ENCODE assay signal across 31 cellular contexts in genomic region chrX:124414281-124414680, GRCh38.
"Had no signal": no experiment of that assay in that cellular context is flagged by ENCODE, and none has a peak within 500 bp of the region (broad histone marks: within the 10 kb centered on the region; RNA-seq: fewer than 3 reads in every experiment).

No MANE protein-coding gene starts in this region.

- H3K4me3 Mint-ChIP-seq: activated CD4-positive, alpha-beta T cell treated with anti-CD3 and anti-CD28 coated beads, Interleukin-2, amount 10 ng/mL, durations not matched to agents 24 days and 14 days; activated CD8-positive, alpha-beta T cell treated with anti-CD3 and anti-CD28 coated beads, Interleukin-2, amount 10 ng/mL, durations not matched to agents 7 days and 5 days; activated naive CD4-positive, alpha-beta T cell treated with anti-CD3 and anti-CD28 coated beads, Interleukin-2, amount 50 U/mL, for 24 hours; activated naive CD8-positive, alpha-beta T cell treated with anti-CD3 and anti-CD28 coated beads, Interleukin-2, amount 10 ng/mL, durations not matched to agents 7 days and 5 days; activated T-cell treated with anti-CD3 and anti-CD28 coated beads, Interleukin-2, amount 50 U/mL, for 24 hours; T-helper 1 cell treated with Interleukin-12 subunit alpha and Interleukin-12 subunit beta and Interleukin-4 antibody, amounts not matched to agents 30 μg/mL and 1 μg/mL, for 36 hours; T-helper 2 cell treated with Interferon-gamma antibody and Interleukin-4, amounts not matched to agents 5 μg/mL and 100 μg/mL, for 36 hours had no signal

- H3K4me1 ChIP-seq: ascending aorta, body of pancreas, breast epithelium, SJSA1 had no signal

- H3K27ac ChIP-seq: ascending aorta, body of pancreas, breast epithelium, coronary artery, SJSA1 had no signal

- H3K4me2 ChIP-seq: SK-N-SH had no signal

- H3K36me3 Mint-ChIP-seq: activated naive CD4-positive, alpha-beta T cell treated with anti-CD3 and anti-CD28 coated beads, Interleukin-2, amount 50 U/mL, for 24 hours had no signal

- ATAC-seq: activated CD8-positive, alpha-beta T cell treated with anti-CD3 and anti-CD28 coated beads, Interleukin-2, amount 10 ng/mL, durations not matched to agents 7 days and 5 days; body of pancreas; Panc1 had no signal

- H3K9me3 Mint-ChIP-seq: activated naive CD4-positive, alpha-beta T cell treated with anti-CD3 and anti-CD28 coated beads, Interleukin-2, amount 50 U/mL, for 24 hours; activated naive CD8-positive, alpha-beta T cell treated with anti-CD3 and anti-CD28 coated beads, Interleukin-2, amount 10 ng/mL, durations not matched to agents 7 days and 5 days; activated T-cell treated with anti-CD3 and anti-CD28 coated beads, Interleukin-2, amount 50 U/mL, for 24 hours; activated T-helper 2 cell treated with anti-CD3 and anti-CD28 coated beads, Interferon-gamma antibody, Interleukin-2, Interleukin-4, amounts not matched to agents 10 μg/mL and 5 μg/mL and 100 μg/mL, durations not matched to agents 14 hours and 24 hours and 36 hours; T-helper 1 cell treated with Interleukin-12 subunit alpha and Interleukin-12 subunit beta and Interleukin-4 antibody, amounts not matched to agents 30 μg/mL and 1 μg/mL, for 36 hours; T-helper 2 cell treated with Interferon-gamma antibody and Interleukin-4, amounts not matched to agents 5 μg/mL and 100 μg/mL, for 36 hours had no signal

- H3K9me3 ChIP-seq: ascending aorta, body of pancreas, breast epithelium, SJSA1, SK-N-SH had no signal

- H3K36me3 ChIP-seq: ascending aorta, breast epithelium, SJSA1 had no signal

- FAIRE-seq: TTC549 had no signal

- H3K27me3 Mint-ChIP-seq: activated CD4-positive, alpha-beta T cell treated with anti-CD3 and anti-CD28 coated beads, Interleukin-2, amount 10 ng/mL, durations not matched to agents 24 days and 14 days; activated naive CD4-positive, alpha-beta T cell treated with anti-CD3 and anti-CD28 coated beads, Interleukin-2, amount 50 U/mL, for 24 hours; activated naive CD8-positive, alpha-beta T cell treated with anti-CD3 and anti-CD28 coated beads, Interleukin-2, amount 10 ng/mL, durations not matched to agents 7 days and 5 days; activated T-cell treated with anti-CD3 and anti-CD28 coated beads, Interleukin-2, amount 50 U/mL, for 24 hours had no signal

- H3K27me3 ChIP-seq: ascending aorta, body of pancreas, SJSA1 had no signal

- DNase-seq: activated CD4-positive, alpha-beta T cell treated with anti-CD3 and anti-CD28 coated beads, Interleukin-2, amount 10 ng/mL, durations not matched to agents 24 days and 14 days; activated CD4-positive, alpha-beta T cell treated with anti-CD3 and anti-CD28 coated beads, Interleukin-2, amount 50 U/mL, for 4 hours; activated CD8-positive, alpha-beta T cell treated with anti-CD3 and anti-CD28 coated beads, Interleukin-2, amount 10 ng/mL, durations not matched to agents 7 days and 5 days; activated gamma-delta T cell; activated naive CD4-positive, alpha-beta T cell treated with Interleukin-2 at 50 U/mL for 16 hours; activated naive CD8-positive, alpha-beta T cell treated with anti-CD3 and anti-CD28 coated beads, Interleukin-2, amount 10 ng/mL, durations not matched to agents 7 days and 5 days; activated T-cell treated with anti-CD3 and anti-CD28 coated beads, Interleukin-2, amount 50 U/mL, for 24 hours; amygdala; body of pancreas; NCI-H1105; NCI-H1417 treated with DMSO at 0.1 percent for 48 hours; NCI-H1694 treated with DMSO at 0.1 percent for 48 hours; NCI-H2029; NCI-H2171 treated with DMSO at 0.1 percent for 48 hours; NCI-H2227 treated with DMSO at 0.1 percent for 48 hours; NCI-H446; NCI-H510A treated with DMSO at 0.1 percent for 48 hours; NCI-H82; NK-92 treated with Interleukin-12 subunit alpha and Interleukin-12 subunit beta, amount 100 ng/mL, for 24 hours; SHP77; SK-N-SH had no signal

- H3K4me1 Mint-ChIP-seq: activated naive CD4-positive, alpha-beta T cell treated with anti-CD3 and anti-CD28 coated beads, Interleukin-2, amount 50 U/mL, for 24 hours; activated naive CD8-positive, alpha-beta T cell treated with anti-CD3 and anti-CD28 coated beads, Interleukin-2, amount 10 ng/mL, durations not matched to agents 7 days and 5 days had no signal

- H3K9ac ChIP-seq: SK-N-SH had no signal

- H3K4me3 ChIP-seq: ascending aorta, body of pancreas, breast epithelium, coronary artery, SJSA1 had no signal

- H3K27ac Mint-ChIP-seq: activated CD4-positive, alpha-beta T cell treated with anti-CD3 and anti-CD28 coated beads, Interleukin-2, amount 10 ng/mL, durations not matched to agents 24 days and 14 days; activated CD8-positive, alpha-beta T cell treated with anti-CD3 and anti-CD28 coated beads, Interleukin-2, amount 10 ng/mL, durations not matched to agents 7 days and 5 days; activated naive CD4-positive, alpha-beta T cell treated with anti-CD3 and anti-CD28 coated beads, Interleukin-2, amount 50 U/mL, for 24 hours; activated naive CD8-positive, alpha-beta T cell treated with anti-CD3 and anti-CD28 coated beads, Interleukin-2, amount 10 ng/mL, durations not matched to agents 7 days and 5 days; activated T-cell treated with anti-CD3 and anti-CD28 coated beads, Interleukin-2, amount 50 U/mL, for 24 hours; activated T-helper 2 cell treated with anti-CD3 and anti-CD28 coated beads, Interferon-gamma antibody, Interleukin-2, Interleukin-4, amounts not matched to agents 10 μg/mL and 5 μg/mL and 100 μg/mL, durations not matched to agents 14 hours and 24 hours and 36 hours; T-helper 1 cell treated with Interleukin-12 subunit alpha and Interleukin-12 subunit beta and Interleukin-4 antibody, amounts not matched to agents 30 μg/mL and 1 μg/mL, for 36 hours; T-helper 2 cell treated with Interferon-gamma antibody and Interleukin-4, amounts not matched to agents 5 μg/mL and 100 μg/mL, for 36 hours had no signal
